11 cellular contexts compared by ENCODE assay signal in the genomic region with DNA sequence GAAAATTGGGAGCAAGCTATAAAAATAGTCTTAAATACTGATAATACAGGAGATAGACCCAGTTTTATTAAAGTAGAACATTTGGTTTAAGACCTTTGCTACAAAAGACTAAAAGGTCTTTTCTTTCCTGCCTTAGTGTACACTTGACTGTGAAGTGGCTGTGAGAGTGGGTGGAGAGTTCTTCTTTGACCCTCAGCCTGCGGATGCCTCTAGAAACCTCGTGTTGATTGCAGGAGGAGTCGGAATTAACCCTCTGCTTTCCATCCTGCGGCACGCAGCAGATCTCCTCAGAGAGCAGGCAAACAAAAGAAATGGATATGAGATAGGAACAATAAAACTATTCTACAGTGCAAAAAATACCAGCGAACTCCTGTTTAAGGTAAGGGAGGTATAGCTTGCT. TPM values are rescaled to one million over a fixed set of nuclear protein-coding genes. Genes with fewer than 3 reads are reported as not detected.
DNase-seq lines count a peak whose midpoint lies in the region; ATAC-seq and TF ChIP-seq lines count a peak whose summit lies in the region.
"Had no signal": no experiment of that assay in that cellular context is flagged by ENCODE, and none has a peak within 500 bp of the region (broad histone marks: within the 10 kb centered on the region; RNA-seq: fewer than 3 reads in every experiment).

No MANE protein-coding gene starts in this region.

- H3K4me3 ChIP-seq in colonic mucosa = no peak overlapping the region
- no peak overlapping the region for H3K4me3 ChIP-seq in neural cell (ENCODE audit: low read length)
- H3K4me3 ChIP-seq in brain microvascular endothelial cell (ENCODE audit: low read depth, low read length) = no peak overlapping the region

- no peak overlapping the region for H3K4me2 ChIP-seq in neural cell (ENCODE audit: low read length)

- in situ Hi-C loops in brain microvascular endothelial cell (cut with HindIII; ENCODE audit: low pct_ligation_motif_present, low sequenced_read_pairs) = no loop called here

- no peaks in the 10 kb centered on the region for H4K20me1 ChIP-seq in neural cell (ENCODE audit: insufficient read depth)

- H3K36me3 ChIP-seq in colonic mucosa = no peaks in the 10 kb centered on the region
- no peaks in the 10 kb centered on the region for H3K36me3 ChIP-seq in neural cell (ENCODE audit: insufficient read depth, low read length)
- no peaks in the 10 kb centered on the region for H3K36me3 ChIP-seq in brain microvascular endothelial cell (replicated peaks)

- TF ChIP-seq RAD21 in neural cell (conservative IDR thresholded peaks at IDR 0.05) = no peak

- intact Hi-C loops in colonic mucosa (cut with DNase I) = no loop called here

- DNase-seq in DMS79 (lab: John Stamatoyannopoulos, UW) = peak; percentile 46
- DNase-seq in NCI-H2029 (lab: John Stamatoyannopoulos, UW) = peak; percentile 41
- no peak for DNase-seq in colonic mucosa
- DNase-seq in brain microvascular endothelial cell = no peak
- DNase-seq in stimulated activated CD4-positive, alpha-beta T cell treated with anti-CD3 and anti-CD28 coated beads, Interleukin-12 subunit alpha, Interleukin-12 subunit beta, amount 100 ng/mL, for 4 hours = no peak
- DNase-seq in stimulated activated CD4-positive, alpha-beta T cell treated with anti-CD3 and anti-CD28 coated beads, Interleukin-2, amount 100 ng/mL, for 48 hours = no peak
- DNase-seq: NCI-H2171 had no signal

- H3K79me2 ChIP-seq in neural cell (replicated peaks; ENCODE audit: insufficient read depth, low read length) = no peaks in the 10 kb centered on the region

- no peaks in the 10 kb centered on the region for H3K9me2 ChIP-seq in neural cell (ENCODE audit: insufficient read depth, low read length)

- no peak for TF ChIP-seq EP300 in neural cell (conservative IDR thresholded peaks at IDR 0.05; ENCODE audit: poor library complexity, severe bottlenecking)

- no peaks in the 10 kb centered on the region for H3K27me3 ChIP-seq in colonic mucosa
- H3K27me3 ChIP-seq in neural cell (ENCODE audit: insufficient read depth, low read depth, low read length) = no peaks in the 10 kb centered on the region
- H3K27me3 ChIP-seq in brain microvascular endothelial cell (replicated peaks) = no peaks in the 10 kb centered on the region

- no peak overlapping the region for H3K9ac ChIP-seq in colonic mucosa (ENCODE audit: low read depth in 2 of 2, low read length in 2 of 2)
- no peak overlapping the region for H3K9ac ChIP-seq in neural cell (ENCODE audit: low read length)

- H3K9me3 ChIP-seq in colonic mucosa = no peaks in the 10 kb centered on the region
- no peaks in the 10 kb centered on the region for H3K9me3 ChIP-seq in neural cell (ENCODE audit: low read length)

- no peak for ATAC-seq in GM21515 (IDR thresholded peaks at IDR 0.05; ENCODE audit: unreplicated experiment)
- ATAC-seq: HCT116, Panc1 had no signal

- H2AFZ ChIP-seq in neural cell (ENCODE audit: low read depth, low read length) = no peak overlapping the region

- peaks cover 2% of the 10 kb centered on the region for H3F3A ChIP-seq in neural cell (ENCODE audit: insufficient read depth, low read length, poor library complexity, severe bottlenecking)

- H3K4me1 ChIP-seq in colonic mucosa = no peaks in the 10 kb centered on the region

- TF ChIP-seq CTCF in colonic mucosa (IDR thresholded peaks at IDR 0.05) (no peak), neural cell (IDR thresholded peaks at IDR 0.05; ENCODE audit: poor library complexity, severe bottlenecking) (no peak), brain microvascular endothelial cell (IDR thresholded peaks at IDR 0.05; ENCODE audit: low read depth, low read length, missing control alignments) (no peak)

- H3K27ac ChIP-seq in colonic mucosa (peak overlapping the region; percentile 7), neural cell (ENCODE audit: low read length) (peak overlapping the region; percentile 9), brain microvascular endothelial cell (no peak overlapping the region)

TF ChIP-seq in neural cell, 6 proteins besides CTCF, POLR2A, EP300 and RAD21:
- no peak for TF ChIP-seq POLR2AphosphoS5 (IDR thresholded peaks at IDR 0.05)
- no peak for TF ChIP-seq EZH2 (IDR thresholded peaks at IDR 0.05; ENCODE audit: borderline replicate concordance, insufficient read depth, low read length, poor library complexity, severe bottlenecking)
- TF ChIP-seq TAF1 (IDR thresholded peaks at IDR 0.05; ENCODE audit: low read depth) = no peak
- TF ChIP-seq MXI1 (conservative IDR thresholded peaks at IDR 0.05; ENCODE audit: poor library complexity, severe bottlenecking) = no peak
- no peak for TF ChIP-seq SMC3 (conservative IDR thresholded peaks at IDR 0.05; ENCODE audit: poor library complexity)
- TF ChIP-seq, protein P1, sequence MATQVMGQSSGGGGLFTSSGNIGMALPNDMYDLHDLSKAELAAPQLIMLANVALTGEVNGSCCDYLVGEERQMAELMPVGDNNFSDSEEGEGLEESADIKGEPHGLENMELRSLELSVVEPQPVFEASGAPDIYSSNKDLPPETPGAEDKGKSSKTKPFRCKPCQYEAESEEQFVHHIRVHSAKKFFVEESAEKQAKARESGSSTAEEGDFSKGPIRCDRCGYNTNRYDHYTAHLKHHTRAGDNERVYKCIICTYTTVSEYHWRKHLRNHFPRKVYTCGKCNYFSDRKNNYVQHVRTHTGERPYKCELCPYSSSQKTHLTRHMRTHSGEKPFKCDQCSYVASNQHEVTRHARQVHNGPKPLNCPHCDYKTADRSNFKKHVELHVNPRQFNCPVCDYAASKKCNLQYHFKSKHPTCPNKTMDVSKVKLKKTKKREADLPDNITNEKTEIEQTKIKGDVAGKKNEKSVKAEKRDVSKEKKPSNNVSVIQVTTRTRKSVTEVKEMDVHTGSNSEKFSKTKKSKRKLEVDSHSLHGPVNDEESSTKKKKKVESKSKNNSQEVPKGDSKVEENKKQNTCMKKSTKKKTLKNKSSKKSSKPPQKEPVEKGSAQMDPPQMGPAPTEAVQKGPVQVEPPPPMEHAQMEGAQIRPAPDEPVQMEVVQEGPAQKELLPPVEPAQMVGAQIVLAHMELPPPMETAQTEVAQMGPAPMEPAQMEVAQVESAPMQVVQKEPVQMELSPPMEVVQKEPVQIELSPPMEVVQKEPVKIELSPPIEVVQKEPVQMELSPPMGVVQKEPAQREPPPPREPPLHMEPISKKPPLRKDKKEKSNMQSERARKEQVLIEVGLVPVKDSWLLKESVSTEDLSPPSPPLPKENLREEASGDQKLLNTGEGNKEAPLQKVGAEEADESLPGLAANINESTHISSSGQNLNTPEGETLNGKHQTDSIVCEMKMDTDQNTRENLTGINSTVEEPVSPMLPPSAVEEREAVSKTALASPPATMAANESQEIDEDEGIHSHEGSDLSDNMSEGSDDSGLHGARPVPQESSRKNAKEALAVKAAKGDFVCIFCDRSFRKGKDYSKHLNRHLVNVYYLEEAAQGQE (IDR thresholded peaks at IDR 0.05; ENCODE audit: borderline replicate concordance) = no peak
TF ChIP-seq in neural cell: peak in this region for 0.

RNA-seq across cellular contexts. Expression of a gene that starts 36.5 kb away (rescaled TPM):
- total RNA-seq in colonic mucosa = 10 to 100 TPM; 23.4 to 26.2 TPM
- polyA plus RNA-seq in neural cell = 11.5 and 16.4 TPM in 2 replicates
- 29.8 and 34.3 TPM in 2 replicates for polyA minus RNA-seq in neural cell

RNA-seq across cellular contexts. Expression of a gene that starts 36.7 kb away (rescaled TPM):
- total RNA-seq in colonic mucosa = 10 to 100 TPM; 15.4 to 23.4 TPM
- polyA plus RNA-seq in neural cell = 38.5 and 44.4 TPM in 2 replicates
- 38.2 and 44.1 TPM in 2 replicates for polyA minus RNA-seq in neural cell

Comparison
In these comparisons a context has a peak if more than half of its experiments do, and no peak if none do; other contexts are left out.
1. DNase-seq: peak in DMS79 (single experiment) and NCI-H2029 (single experiment); none in colonic mucosa (single experiment), brain microvascular endothelial cell (single experiment), stimulated activated CD4-positive, alpha-beta T cell treated with anti-CD3 and anti-CD28 coated beads, Interleukin-12 subunit alpha, Interleukin-12 subunit beta, amount 100 ng/mL, for 4 hours (single experiment) and stimulated activated CD4-positive, alpha-beta T cell treated with anti-CD3 and anti-CD28 coated beads, Interleukin-2, amount 100 ng/mL, for 48 hours (0 of 2).